In the genomic region with DNA sequence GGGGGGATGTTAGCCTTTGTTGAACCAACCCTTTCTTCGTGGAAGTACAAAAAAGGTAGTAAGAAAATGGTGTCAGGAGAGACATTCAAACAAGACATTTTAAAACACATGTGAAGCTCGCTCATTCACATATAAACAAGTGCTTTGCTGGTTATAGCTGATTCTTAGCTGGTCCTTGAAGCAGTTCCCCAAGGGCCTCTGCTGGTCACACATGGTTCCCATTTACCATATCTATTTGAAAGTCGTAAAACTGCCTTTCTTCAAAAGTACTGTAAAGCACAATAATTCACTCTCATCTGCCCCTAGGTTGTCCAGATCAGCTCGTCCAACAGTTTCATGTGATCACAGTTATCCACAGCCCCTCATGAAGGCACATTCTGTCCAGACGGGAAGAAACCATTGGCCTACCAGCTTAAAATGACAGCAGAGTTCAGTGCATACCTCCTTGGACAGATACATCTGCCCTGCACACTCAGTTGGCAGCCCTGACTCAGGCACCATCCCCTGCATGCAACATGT, we compare ENCODE assay signal across 15 cellular contexts.
"Had no signal": no experiment of that assay in that cellular context is flagged by ENCODE, and none has a peak within 500 bp of the region (broad histone marks: within the 10 kb centered on the region; RNA-seq: fewer than 3 reads in every experiment).

No MANE protein-coding gene starts in this region.

- H3K36me3 Mint-ChIP-seq: activated CD4-positive, alpha-beta memory T cell treated with anti-CD3 and anti-CD28 coated beads for 36 hours; activated naive CD8-positive, alpha-beta T cell treated with anti-CD3 and anti-CD28 coated beads for 36 hours; neural progenitor cell had no signal

- H3K27ac Mint-ChIP-seq: activated CD4-positive, alpha-beta memory T cell treated with anti-CD3 and anti-CD28 coated beads for 36 hours; activated naive CD8-positive, alpha-beta T cell treated with anti-CD3 and anti-CD28 coated beads for 36 hours; neural progenitor cell; T-helper 2 cell treated with Interferon-gamma antibody and Interleukin-4, amounts not matched to agents 5 μg/mL and 100 μg/mL, for 36 hours had no signal

- H3K4me1 ChIP-seq: parathyroid adenoma had no signal

- H3K4me3 ChIP-seq: esophagus muscularis mucosa, gastroesophageal sphincter, left ventricle myocardium inferior, neural progenitor cell, thyroid gland had no signal

- H3K4me2 ChIP-seq: neural progenitor cell had no signal

- H3K36me3 ChIP-seq: esophagus muscularis mucosa, gastroesophageal sphincter, left ventricle myocardium inferior, neural progenitor cell, thyroid gland had no signal

- DNase-seq: activated CD4-positive, alpha-beta memory T cell treated with anti-CD3 and anti-CD28 coated beads for 36 hours; activated CD4-positive, CD25-positive, alpha-beta regulatory T cell treated with anti-CD3 and anti-CD28 coated beads, Interleukin-2, amount 50 U/mL, for 72 hours; activated gamma-delta T cell; activated naive CD8-positive, alpha-beta T cell treated with anti-CD3 and anti-CD28 coated beads for 36 hours; activated T-cell treated with anti-CD3 and anti-CD28 coated beads, Interleukin-2, amount 50 U/mL, for 48 hours; kidney; left ventricle myocardium inferior; retina; stimulated activated CD4-positive, alpha-beta T cell treated with anti-CD3 and anti-CD28 coated beads, Interleukin-4, amount 100 ng/mL, for 24 hours had no signal

- H3K9me3 ChIP-seq: esophagus muscularis mucosa, gastroesophageal sphincter, left ventricle myocardium inferior, thyroid gland had no signal

- H3K9me3 Mint-ChIP-seq: activated CD4-positive, alpha-beta memory T cell treated with anti-CD3 and anti-CD28 coated beads for 36 hours; activated naive CD8-positive, alpha-beta T cell treated with anti-CD3 and anti-CD28 coated beads for 36 hours; neural progenitor cell; T-helper 2 cell treated with Interferon-gamma antibody and Interleukin-4, amounts not matched to agents 5 μg/mL and 100 μg/mL, for 36 hours had no signal

- H3K4me3 Mint-ChIP-seq: activated CD4-positive, alpha-beta memory T cell treated with anti-CD3 and anti-CD28 coated beads for 36 hours; activated naive CD8-positive, alpha-beta T cell treated with anti-CD3 and anti-CD28 coated beads for 36 hours; neural progenitor cell; T-helper 2 cell treated with Interferon-gamma antibody and Interleukin-4, amounts not matched to agents 5 μg/mL and 100 μg/mL, for 36 hours had no signal

- FAIRE-seq: kidney had no signal

- H2AFZ ChIP-seq: neural progenitor cell, parathyroid adenoma had no signal

- H3K79me2 ChIP-seq: parathyroid adenoma had no signal

- H3K27me3 ChIP-seq: esophagus muscularis mucosa, gastroesophageal sphincter, neural progenitor cell, thyroid gland had no signal

- H3K9ac ChIP-seq: neural progenitor cell, parathyroid adenoma had no signal

- H3K27ac ChIP-seq: left ventricle myocardium inferior, neural progenitor cell, parathyroid adenoma, thyroid gland had no signal

- H3K27me3 Mint-ChIP-seq: activated naive CD8-positive, alpha-beta T cell treated with anti-CD3 and anti-CD28 coated beads for 36 hours had no signal
